ENCODE assay signal across 8 cellular contexts in genomic region chr2:231601356-231602229, GRCh38. TPM values are rescaled to one million over a fixed set of nuclear protein-coding genes. Genes with fewer than 3 reads are reported as not detected.
DNase-seq lines count a peak whose midpoint lies in the region; ATAC-seq lines count a peak whose summit lies in the region.

No MANE protein-coding gene starts in this region.

- H3K27ac ChIP-seq in CD4-positive, alpha-beta memory T cell (ENCODE audit: low read depth, low read length) = no peak overlapping the region

- no peaks in the 10 kb centered on the region for H3K36me3 Mint-ChIP-seq in CD4-positive, alpha-beta memory T cell
- H3K36me3 Mint-ChIP-seq in central memory CD8-positive, alpha-beta T cell (ENCODE audit: insufficient read depth) = peaks cover 25% of the 10 kb centered on the region

- intact Hi-C loops in CD4-positive, alpha-beta memory T cell (cut with micrococcal nuclease) = loop anchor here (1.0 to 5.0 kb wide), 4 partner anchors 39 to 139 kb away; partner anchors contain the start of gene NCL

- H3K27me3 Mint-ChIP-seq in CD4-positive, alpha-beta memory T cell = no peaks in the 10 kb centered on the region
- no peaks in the 10 kb centered on the region for H3K27me3 Mint-ChIP-seq in central memory CD8-positive, alpha-beta T cell

- DNase-seq in CD4-positive, alpha-beta memory T cell = peak; percentile 64 to 71 (median 69)
- DNase-seq in HCEC 1CT (peak; percentile 68), NCI-H446 treated with DMSO at 0.1 percent for 48 hours (lab: John Stamatoyannopoulos, UW) (peak; percentile 8), left kidney (ENCODE audit: low read depth, low spot score) (peak; percentile 93), occipital lobe (lab: John Stamatoyannopoulos, UW) (no peak)
- peak; percentile 62 for DNase-seq in activated CD4-positive, alpha-beta T cell treated with anti-CD3 and anti-CD28 coated beads for 1 hour
- peak; percentile 53 to 72 for DNase-seq in central memory CD8-positive, alpha-beta T cell (ENCODE audit: low spot score in 2 of 2)
- DNase-seq in stimulated activated CD4-positive, alpha-beta T cell treated with anti-CD3 and anti-CD28 coated beads, Interleukin-4, amount 100 ng/mL, for 1 hour = peak; percentile 82

- peaks cover 4 to 14% (median 10%) of the 10 kb centered on the region in 4 donors for H3K4me1 Mint-ChIP-seq in CD4-positive, alpha-beta memory T cell
- H3K4me1 Mint-ChIP-seq in central memory CD8-positive, alpha-beta T cell = peaks cover 6% of the 10 kb centered on the region

- H3K36me3 ChIP-seq in CD4-positive, alpha-beta memory T cell (ENCODE audit: insufficient read depth, low read length) = no peaks in the 10 kb centered on the region

- ATAC-seq in central memory CD8-positive, alpha-beta T cell (replicated peaks; ENCODE audit: extremely low read depth, poor library complexity, severe bottlenecking) = no peak

- no peaks in the 10 kb centered on the region for H3K9me3 Mint-ChIP-seq in CD4-positive, alpha-beta memory T cell
- H3K9me3 Mint-ChIP-seq in central memory CD8-positive, alpha-beta T cell = no peaks in the 10 kb centered on the region

- no peak overlapping the region for H3K4me3 ChIP-seq in CD4-positive, alpha-beta memory T cell (ENCODE audit: low read length in 2 of 2)

- no peaks in the 10 kb centered on the region for H3K27me3 ChIP-seq in CD4-positive, alpha-beta memory T cell (ENCODE audit: insufficient read depth, low read length)

- peaks cover 14% of the 10 kb centered on the region for H3K4me1 ChIP-seq in CD4-positive, alpha-beta memory T cell (ENCODE audit: insufficient read depth, low read length)

- POLR2A ChIA-PET in CD4-positive, alpha-beta memory T cell (lab: Charles Lee; ENCODE audit: partially characterized antibody) = interaction anchor here (0.6 to 1.9 kb wide), 9 partner anchors 10 to 137 kb away, joined by 3 to 8 read pairs (median 4); partner anchors contain the start of genes NCL and PTMA

- peak overlapping the region in 4 of 8 donors; percentile 11 to 77 (median 32) for H3K4me3 Mint-ChIP-seq in CD4-positive, alpha-beta memory T cell
- no peak overlapping the region for H3K4me3 Mint-ChIP-seq in central memory CD8-positive, alpha-beta T cell

- no peaks in the 10 kb centered on the region for H3K9me3 ChIP-seq in CD4-positive, alpha-beta memory T cell (ENCODE audit: control insufficient read depth in 1 of 2, low read length in 2 of 2)

- CTCF ChIA-PET in CD4-positive, alpha-beta memory T cell (lab: Charles Lee; ENCODE audit: partially characterized antibody) = interaction anchor here (0.5 to 5.1 kb wide), 29 partner anchors 9 to 160 kb away, joined by 3 to 61 read pairs (median 4); partner anchors contain the start of genes NMUR1 and TEX44

- peak overlapping the region in 6 of 7 donors; percentile 80 to 97 (median 94) for H3K27ac Mint-ChIP-seq in CD4-positive, alpha-beta memory T cell
- H3K27ac Mint-ChIP-seq in central memory CD8-positive, alpha-beta T cell (ENCODE audit: low read depth) = peak overlapping the region; percentile 89

RNA-seq across cellular contexts. Expression of gene TEX44, which starts 8.9 kb away (rescaled TPM):
- not detected for total RNA-seq in CD4-positive, alpha-beta memory T cell
- polyA plus RNA-seq in CD4-positive, alpha-beta memory T cell = not detected
- total RNA-seq in occipital lobe = not detected
